22 cellular contexts compared by ENCODE assay signal in the genomic region with DNA sequence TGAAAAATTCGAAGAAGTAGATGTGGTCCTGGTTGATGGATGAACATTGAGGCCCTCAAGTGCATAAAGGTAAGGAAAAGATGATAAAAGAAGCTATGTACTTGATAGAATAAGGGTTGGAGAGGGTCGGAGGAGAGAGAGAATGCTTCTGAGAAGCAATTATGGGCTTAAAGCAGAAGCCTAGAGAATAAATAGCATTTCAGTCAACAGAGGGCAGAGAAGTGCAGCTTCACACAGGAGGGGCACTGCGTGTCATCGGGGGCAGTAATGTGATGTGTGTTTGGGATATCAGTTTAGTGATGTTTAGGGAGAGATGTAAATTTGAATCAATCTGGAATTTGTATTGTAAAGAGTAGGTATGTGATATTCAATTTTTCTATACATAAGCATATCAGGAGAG.
DNase-seq lines count a peak whose midpoint lies in the region; ATAC-seq and TF ChIP-seq lines count a peak whose summit lies in the region.
"Had no signal": no experiment of that assay in that cellular context is flagged by ENCODE, and none has a peak within 500 bp of the region (broad histone marks: within the 10 kb centered on the region; RNA-seq: fewer than 3 reads in every experiment).

No MANE protein-coding gene starts in this region.

- DNase-seq in DMS 273 (lab: John Stamatoyannopoulos, UW; ENCODE audit: unreplicated experiment) (peak; percentile 5), DMS 273 treated with DMSO at 0.1 percent for 48 hours (lab: John Stamatoyannopoulos, UW) (no peak), HAP-1 (ENCODE audit: low spot score in 2 of 2) (peak; percentile 26 to 57), NCI-H82 (lab: John Stamatoyannopoulos, UW) (peak; percentile 64), endodermal cell (no peak), sciatic nerve (ENCODE audit: low spot score) (no peak), DMS79 (lab: John Stamatoyannopoulos, UW) (no peak)
- DNase-seq: Calu3; CD8-positive, alpha-beta memory T cell; HCEC 1CT; Karpas-422; NCI-H1694; NCI-H2081 treated with DMSO at 0.1 percent for 48 hours; NCI-H345; NCI-H526; Peyer's patch; SJCRH30; T-cell had no signal

- H3K9me3 ChIP-seq in HAP-1 (no peaks in the 10 kb centered on the region), endodermal cell (ENCODE audit: control insufficient read depth, low read length) (no peaks in the 10 kb centered on the region)
- H3K9me3 ChIP-seq: Peyer's patch, SJCRH30 had no signal

- H3K4me3 ChIP-seq in HAP-1 (no peak overlapping the region), endodermal cell (ENCODE audit: low read length) (no peak overlapping the region)
- H3K4me3 ChIP-seq: Peyer's patch, SJCRH30 had no signal

- no peaks in the 10 kb centered on the region for H3K9me3 Mint-ChIP-seq in endodermal cell
- H3K9me3 Mint-ChIP-seq: T-helper 2 cell treated with Interferon-gamma antibody and Interleukin-4, amounts not matched to agents 5 μg/mL and 100 μg/mL, for 36 hours had no signal

- no peaks in the 10 kb centered on the region for H3K36me3 Mint-ChIP-seq in endodermal cell (ENCODE audit: low read depth)
- H3K36me3 Mint-ChIP-seq: CD8-positive, alpha-beta memory T cell; T-cell had no signal

- H3K27me3 ChIP-seq in HAP-1 (ENCODE audit: low read depth) (no peaks in the 10 kb centered on the region), endodermal cell (ENCODE audit: control insufficient read depth, insufficient read depth, low read length, poor library complexity, severe bottlenecking) (no peaks in the 10 kb centered on the region)
- H3K27me3 ChIP-seq: Peyer's patch, SJCRH30 had no signal

- TF ChIP-seq CTCF in endodermal cell (conservative IDR thresholded peaks at IDR 0.05), result peak; percentile 39

- H3K4me1 Mint-ChIP-seq in endodermal cell, result peaks cover 10% of the 10 kb centered on the region
- H3K4me1 Mint-ChIP-seq: CD8-positive, alpha-beta memory T cell; T-cell had no signal

- no peak overlapping the region for H3K9ac ChIP-seq in endodermal cell (ENCODE audit: extremely low read depth, low read length, poor library complexity, severe bottlenecking)

- no peaks in the 10 kb centered on the region for H3K27me3 Mint-ChIP-seq in endodermal cell (ENCODE audit: insufficient read depth)

- in situ Hi-C loops in HAP-1 (cut with MboI; ENCODE audit: low sequenced_read_pairs), result loop anchor here (25.0 kb wide), 1 partner anchor 1273 kb away; no protein-coding TSS in a partner anchor

- H3K4me3 Mint-ChIP-seq in endodermal cell, result no peak overlapping the region
- H3K4me3 Mint-ChIP-seq: CD8-positive, alpha-beta memory T cell; T-cell; T-helper 2 cell treated with Interferon-gamma antibody and Interleukin-4, amounts not matched to agents 5 μg/mL and 100 μg/mL, for 36 hours had no signal

- 70 to 88% methylated on average over 3 to 4 of the region's 4 CpGs for WGBS in endodermal cell (ENCODE audit: insufficient coverage in 1 of 2, insufficient read length in 1 of 2), 2 experiments

- ATAC-seq in sciatic nerve (no peak), GM19397 (IDR thresholded peaks at IDR 0.05; ENCODE audit: unreplicated experiment) (no peak)
- ATAC-seq: T-cell had no signal

- intact Hi-C loops in sciatic nerve (cut with DNase I), result no loop called here

- H3K4me1 ChIP-seq in HAP-1 (peaks cover 9% of the 10 kb centered on the region), endodermal cell (ENCODE audit: control insufficient read depth, insufficient read depth, low read length) (peaks cover 4% of the 10 kb centered on the region)
- H3K4me1 ChIP-seq: Peyer's patch, SJCRH30 had no signal

- peak overlapping the region; percentile 59 for H3K27ac ChIP-seq in endodermal cell (ENCODE audit: low read depth, low read length)
- H3K27ac ChIP-seq: 22Rv1, C4-2B, Peyer's patch, SJCRH30 had no signal

- no peak overlapping the region for H3K27ac Mint-ChIP-seq in endodermal cell
- H3K27ac Mint-ChIP-seq: CD8-positive, alpha-beta memory T cell; T-cell; T-helper 2 cell treated with Interferon-gamma antibody and Interleukin-4, amounts not matched to agents 5 μg/mL and 100 μg/mL, for 36 hours had no signal

- H3K36me3 ChIP-seq in HAP-1 (replicated peaks) (no peaks in the 10 kb centered on the region), endodermal cell (ENCODE audit: control insufficient read depth, insufficient read depth, low read length) (no peaks in the 10 kb centered on the region)
- H3K36me3 ChIP-seq: Peyer's patch, SJCRH30 had no signal

Comparison
In these comparisons a context has a peak if more than half of its experiments do, and no peak if none do; other contexts are left out.
1. DNase-seq: peak in DMS 273 (single experiment), HAP-1 (2 of 2) and NCI-H82 (single experiment); none in DMS 273 treated with DMSO at 0.1 percent for 48 hours (single experiment), endodermal cell (single experiment), sciatic nerve (single experiment) and DMS79 (single experiment).